ENCODE assay signal across 11 cellular contexts in the genomic region with DNA sequence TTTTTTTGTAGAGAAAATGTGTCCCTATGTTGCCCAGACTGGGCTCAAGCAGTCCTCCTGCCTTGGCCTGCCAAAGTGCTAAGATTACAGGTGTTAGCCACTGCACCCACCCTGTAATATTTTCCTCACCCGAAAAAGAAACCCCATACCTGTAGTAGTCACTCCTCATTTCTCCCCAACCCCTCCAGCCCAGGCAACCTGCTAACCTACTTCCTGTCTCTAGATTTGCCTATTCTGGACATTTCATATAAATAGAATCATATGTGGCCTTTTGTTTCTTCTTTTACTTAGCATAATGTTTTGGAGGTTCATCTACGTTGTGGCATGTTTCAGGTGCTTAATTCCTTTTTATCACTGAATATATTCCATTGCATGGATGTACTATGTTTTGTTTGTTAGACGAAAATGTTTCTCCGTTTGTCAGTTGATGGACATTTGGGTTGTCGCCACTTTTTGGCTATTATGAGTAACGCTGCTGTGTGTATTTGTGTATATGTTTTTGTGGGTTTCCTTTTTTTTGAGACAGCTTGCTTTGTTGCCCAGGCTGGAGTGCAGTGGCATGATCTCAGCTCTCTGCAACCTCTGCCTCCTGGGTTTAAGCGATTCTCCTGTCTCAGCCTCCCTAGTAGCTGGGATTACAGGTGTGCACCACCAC. TPM values are rescaled to one million over a fixed set of nuclear protein-coding genes. Genes with fewer than 3 reads are reported as not detected.
DNase-seq lines count a peak whose midpoint lies in the region; ATAC-seq lines count a peak whose summit lies in the region.
"Had no signal": no experiment of that assay in that cellular context is flagged by ENCODE, and none has a peak within 500 bp of the region (broad histone marks: within the 10 kb centered on the region; RNA-seq: fewer than 3 reads in every experiment).

No MANE protein-coding gene starts in this region.

- H3F3A ChIP-seq in GM23248 (ENCODE audit: insufficient read depth), result peaks cover 59% of the 10 kb centered on the region

- CTCF ChIA-PET in activated CD4-positive, alpha-beta T cell treated with anti-CD3 and anti-CD28 coated beads, Interleukin-2, amount 10 ng/mL, durations not matched to agents 7 days and 5 days (lab: Charles Lee), result interaction anchor here (1.6 to 1.8 kb wide), 2 partner anchors 8 to 18 kb away, joined by 3 read pairs; no protein-coding TSS in a partner anchor

- H3K27me3 ChIP-seq in GM23248 (replicated peaks; ENCODE audit: insufficient read depth), result no peaks in the 10 kb centered on the region
- H3K27me3 ChIP-seq: dorsolateral prefrontal cortex had no signal

- H3K4me3 ChIP-seq in GM23248, result no peak overlapping the region
- H3K4me3 ChIP-seq: dorsolateral prefrontal cortex had no signal

- H4K20me1 ChIP-seq in GM23248 (ENCODE audit: insufficient read depth), result peaks cover 8% of the 10 kb centered on the region; the same call in 1 of the 2 replicates

- no peak overlapping the region for H3K4me2 ChIP-seq in GM23248 (ENCODE audit: unreplicated experiment)

- peak overlapping the region; percentile 59 for H3K4me3 Mint-ChIP-seq in activated T-cell treated with anti-CD3 and anti-CD28 coated beads, Interleukin-2, amount 50 U/mL, for 4 hours
- H3K4me3 Mint-ChIP-seq in activated CD4-positive, alpha-beta T cell treated with anti-CD3 and anti-CD28 coated beads, Interleukin-2, amount 10 ng/mL, durations not matched to agents 7 days and 5 days, result no peak overlapping the region
- peak overlapping the region; percentile 69 for H3K4me3 Mint-ChIP-seq in stimulated activated memory B cell treated with anti-CD40 and anti-IgM and Interleukin-4, amounts not matched to agents 10 μg/mL and 1 μg/mL and 100 μg/mL, for 72 hours

- DNase-seq in activated T-cell treated with anti-CD3 and anti-CD28 coated beads, Interleukin-2, amount 50 U/mL, for 4 hours, result no peak
- DNase-seq in activated T-cell treated with anti-CD3 and anti-CD28 coated beads, Interleukin-2, amount 50 U/mL, for 1 hour, result no peak
- peak; percentile 14 for DNase-seq in activated CD4-positive, alpha-beta T cell treated with anti-CD3 and anti-CD28 coated beads, Interleukin-2, amount 10 ng/mL, durations not matched to agents 7 days and 5 days
- no peak for DNase-seq in effector CD4-positive, alpha-beta T cell
- no peak for DNase-seq in GM23248
- DNase-seq: dorsolateral prefrontal cortex, NCI-H1048, occipital lobe had no signal

- H3K9me3 Mint-ChIP-seq in activated T-cell treated with anti-CD3 and anti-CD28 coated beads, Interleukin-2, amount 50 U/mL, for 4 hours, result no peaks in the 10 kb centered on the region
- H3K9me3 Mint-ChIP-seq in activated CD4-positive, alpha-beta T cell treated with anti-CD3 and anti-CD28 coated beads, Interleukin-2, amount 10 ng/mL, durations not matched to agents 7 days and 5 days, result peaks cover 4% of the 10 kb centered on the region
- H3K9me3 Mint-ChIP-seq in stimulated activated memory B cell treated with anti-CD40 and anti-IgM and Interleukin-4, amounts not matched to agents 10 μg/mL and 1 μg/mL and 100 μg/mL, for 72 hours, result peaks cover 5% of the 10 kb centered on the region

- H3K9me3 ChIP-seq in GM23248 (ENCODE audit: low read depth), result no peaks in the 10 kb centered on the region

- POLR2A ChIA-PET in activated CD4-positive, alpha-beta T cell treated with anti-CD3 and anti-CD28 coated beads, Interleukin-2, amount 10 ng/mL, durations not matched to agents 7 days and 5 days (lab: Charles Lee), result interaction anchor here (0.6 kb wide), 1 partner anchor 151 kb away, joined by 3 read pairs; no protein-coding TSS in a partner anchor

- no peak overlapping the region for H3K27ac ChIP-seq in GM23248

- in situ Hi-C loops in GM23248 (cut with MboI), result no loop called here

- 95 to 98% methylated on average over 7 of the region's 7 CpGs for WGBS in GM23248 (ENCODE audit: low coverage in 1 of 2, low lambda C conversion rate in 2 of 2, missing lambda C conversion rate in 2 of 2), 2 experiments

- H3K9ac ChIP-seq in GM23248, result no peak overlapping the region

- H3K79me2 ChIP-seq in GM23248 (ENCODE audit: insufficient read depth), result peaks cover 85% of the 10 kb centered on the region

- H3K36me3 ChIP-seq in GM23248 (ENCODE audit: low read depth), result peaks cover 18% of the 10 kb centered on the region

- H3K27me3 Mint-ChIP-seq in activated T-cell treated with anti-CD3 and anti-CD28 coated beads, Interleukin-2, amount 50 U/mL, for 4 hours (ENCODE audit: low read depth), result no peaks in the 10 kb centered on the region
- H3K27me3 Mint-ChIP-seq in activated CD4-positive, alpha-beta T cell treated with anti-CD3 and anti-CD28 coated beads, Interleukin-2, amount 10 ng/mL, durations not matched to agents 7 days and 5 days, result no peaks in the 10 kb centered on the region
- H3K27me3 Mint-ChIP-seq in stimulated activated memory B cell treated with anti-CD40 and anti-IgM and Interleukin-4, amounts not matched to agents 10 μg/mL and 1 μg/mL and 100 μg/mL, for 72 hours, result no peaks in the 10 kb centered on the region

- peaks cover 83% of the 10 kb centered on the region for H3K4me1 Mint-ChIP-seq in activated T-cell treated with anti-CD3 and anti-CD28 coated beads, Interleukin-2, amount 50 U/mL, for 4 hours (ENCODE audit: low read depth)
- peaks cover 75% of the 10 kb centered on the region for H3K4me1 Mint-ChIP-seq in activated CD4-positive, alpha-beta T cell treated with anti-CD3 and anti-CD28 coated beads, Interleukin-2, amount 10 ng/mL, durations not matched to agents 7 days and 5 days
- H3K4me1 Mint-ChIP-seq in stimulated activated memory B cell treated with anti-CD40 and anti-IgM and Interleukin-4, amounts not matched to agents 10 μg/mL and 1 μg/mL and 100 μg/mL, for 72 hours, result peaks cover 85% of the 10 kb centered on the region

- H3K4me1 ChIP-seq in GM23248 (ENCODE audit: insufficient read depth), result peaks cover 27% of the 10 kb centered on the region

- peak in 1 of 2 donors; percentile 15 for ATAC-seq in activated T-cell treated with anti-CD3 and anti-CD28 coated beads, Interleukin-2, amount 50 U/mL, for 4 hours
- ATAC-seq in HG02973 (IDR thresholded peaks at IDR 0.05; ENCODE audit: unreplicated experiment) (peak; percentile 42), GM19023 (IDR thresholded peaks at IDR 0.05; ENCODE audit: unreplicated experiment) (no peak)
- ATAC-seq in stimulated activated memory B cell treated with anti-CD40 and anti-IgM and Interleukin-4, amounts not matched to agents 10 μg/mL and 1 μg/mL and 100 μg/mL, for 72 hours, result peak; percentile 75

- peaks cover 7% of the 10 kb centered on the region for H3K36me3 Mint-ChIP-seq in activated T-cell treated with anti-CD3 and anti-CD28 coated beads, Interleukin-2, amount 50 U/mL, for 4 hours (ENCODE audit: insufficient read depth)
- H3K36me3 Mint-ChIP-seq in activated CD4-positive, alpha-beta T cell treated with anti-CD3 and anti-CD28 coated beads, Interleukin-2, amount 10 ng/mL, durations not matched to agents 7 days and 5 days (ENCODE audit: low read depth), result peaks cover 53% of the 10 kb centered on the region
- H3K36me3 Mint-ChIP-seq in stimulated activated memory B cell treated with anti-CD40 and anti-IgM and Interleukin-4, amounts not matched to agents 10 μg/mL and 1 μg/mL and 100 μg/mL, for 72 hours, result peaks cover 32% of the 10 kb centered on the region

- H3K9me2 ChIP-seq in GM23248 (ENCODE audit: insufficient read depth), result no peaks in the 10 kb centered on the region

- no peak overlapping the region for H2AFZ ChIP-seq in GM23248

- peak overlapping the region; percentile 81 for H3K27ac Mint-ChIP-seq in activated CD4-positive, alpha-beta T cell treated with anti-CD3 and anti-CD28 coated beads, Interleukin-2, amount 10 ng/mL, durations not matched to agents 7 days and 5 days
- peak overlapping the region; percentile 86 for H3K27ac Mint-ChIP-seq in stimulated activated memory B cell treated with anti-CD40 and anti-IgM and Interleukin-4, amounts not matched to agents 10 μg/mL and 1 μg/mL and 100 μg/mL, for 72 hours

RNA-seq across cellular contexts. Expression of a gene that starts 6.2 kb away (rescaled TPM):
- total RNA-seq in activated T-cell treated with anti-CD3 and anti-CD28 coated beads, Interleukin-2, amount 50 U/mL, for 4 hours, result 10 to 100 TPM; 30.6 to 42.7 (median 38.8) TPM
- 10 to 100 TPM; 82.5 to 88.2 TPM for total RNA-seq in activated CD4-positive, alpha-beta T cell treated with anti-CD3 and anti-CD28 coated beads, Interleukin-2, amount 10 ng/mL, durations not matched to agents 7 days and 5 days
- 237 and 241 TPM in 2 replicates for total RNA-seq in GM23248 (2014; rRNA removed; shearing (Covaris generic))
- polyA plus RNA-seq in GM23248 (2016; fragmentation: Nextera tagmentation; extraction: Ambion mirVana), result 74.8 and 77.3 TPM in 2 replicates

RNA-seq across cellular contexts. Expression of a gene that starts 9.3 kb away (rescaled TPM):
- 10 to 100 TPM; 43.0 to 51.8 (median 49.0) TPM for total RNA-seq in activated T-cell treated with anti-CD3 and anti-CD28 coated beads, Interleukin-2, amount 50 U/mL, for 4 hours
- total RNA-seq in activated CD4-positive, alpha-beta T cell treated with anti-CD3 and anti-CD28 coated beads, Interleukin-2, amount 10 ng/mL, durations not matched to agents 7 days and 5 days, result 100 to 1,000 TPM; 101 to 107 TPM
- total RNA-seq in GM23248 (2014; rRNA removed; shearing (Covaris generic)), result 23.4 and 26.4 TPM in 2 replicates
- 42.1 TPM in 2 replicates for polyA plus RNA-seq in GM23248 (2016; fragmentation: Nextera tagmentation; extraction: Ambion mirVana)

RNA-seq across cellular contexts. Expression of a gene that starts 42.9 kb away (rescaled TPM):
- total RNA-seq in activated T-cell treated with anti-CD3 and anti-CD28 coated beads, Interleukin-2, amount 50 U/mL, for 4 hours, result 1 to 10 TPM; 5.9 to 6.8 (median 6.4) TPM
- 10 to 100 TPM; 19.9 to 25.8 TPM for total RNA-seq in activated CD4-positive, alpha-beta T cell treated with anti-CD3 and anti-CD28 coated beads, Interleukin-2, amount 10 ng/mL, durations not matched to agents 7 days and 5 days
- total RNA-seq in GM23248 (2014; rRNA removed; shearing (Covaris generic)), result 21.2 and 29.7 TPM in 2 replicates
- 8.5 and 12.3 TPM in 2 replicates for polyA plus RNA-seq in GM23248 (2016; fragmentation: Nextera tagmentation; extraction: Ambion mirVana)
